Comparison of ENCODE assay signal across 8 cellular contexts in genomic region chr9:98074119-98074990, GRCh38. TPM values are rescaled to one million over a fixed set of nuclear protein-coding genes. Genes with fewer than 3 reads are reported as not detected.
DNase-seq lines count a peak whose midpoint lies in the region; TF ChIP-seq lines count a peak whose summit lies in the region.

No MANE protein-coding gene starts in this region.

- H3K27me3 Mint-ChIP-seq in nephron progenitor cell (ENCODE audit: low read depth, poor library complexity): no peaks in the 10 kb centered on the region

- H3K27ac ChIP-seq in OCI-LY7 (ENCODE audit: low read depth, low read length, poor library complexity, severe bottlenecking) (peak overlapping the region; percentile 14), fibroblast of lung (ENCODE audit: insufficient read depth, low read length) (peak overlapping the region; percentile 50), testis (no peak overlapping the region)

- H3K27ac Mint-ChIP-seq in nephron progenitor cell: no peak overlapping the region

- H3K4me3 ChIP-seq in OCI-LY7 (ENCODE audit: low read depth, low read length, poor library complexity, severe bottlenecking) (no peak overlapping the region), fibroblast of lung (replicated peaks in 1 of 4; ENCODE audit: control extremely low read depth in 1 of 4, insufficient read depth in 1 of 4, low read depth in 3 of 4, low read length in 4 of 4) (no peak overlapping the region), testis (no peak overlapping the region)

- H3K9me2 ChIP-seq in OCI-LY7 (ENCODE audit: insufficient read depth, low read length): no peaks in the 10 kb centered on the region

- no peaks in the 10 kb centered on the region for H4K20me1 ChIP-seq in OCI-LY7 (ENCODE audit: insufficient read depth, low read length)
- no peaks in the 10 kb centered on the region for H4K20me1 ChIP-seq in fibroblast of lung (ENCODE audit: control insufficient read depth, extremely low read depth, insufficient read depth, low read length)

- H3K9ac ChIP-seq in fibroblast of lung (ENCODE audit: insufficient read depth, low read length): no peak overlapping the region

- H3K36me3 ChIP-seq in OCI-LY7 (ENCODE audit: insufficient read depth, low read length) (peaks cover 19% of the 10 kb centered on the region), fibroblast of lung (ENCODE audit: control insufficient read depth, insufficient read depth, low read length) (no peaks in the 10 kb centered on the region), testis (ENCODE audit: low read depth, missing control alignments) (no peaks in the 10 kb centered on the region)

- CTCF ChIA-PET in OCI-LY7 (lab: Charles Lee; ENCODE audit: unreplicated experiment): interaction anchor here (0.7 kb wide), 1 partner anchor 16 kb away, joined by 4 read pairs; no protein-coding TSS in a partner anchor

- WGBS in testis, 2 donors: 23 to 25% methylated on average over 11 to 13 of the region's 13 CpGs

- H3K27me3 ChIP-seq in fibroblast of lung (ENCODE audit: control insufficient read depth, insufficient read depth, low read length) (no peaks in the 10 kb centered on the region), testis (no peaks in the 10 kb centered on the region)

- POLR2A ChIA-PET in OCI-LY7 (lab: Charles Lee): interaction anchor here (0.6 to 1.4 kb wide), 3 partner anchors 25 to 310 kb away, joined by 3 to 5 read pairs (median 4); no protein-coding TSS in a partner anchor

- DNase-seq in C1 segment of cervical spinal cord (lab: John Stamatoyannopoulos, UW): peak in 13 of 14 donors; percentile 4 to 67 (median 19)
- DNase-seq in HCEC 1CT: peak; percentile 54
- peak; percentile 63 for DNase-seq in OCI-LY7 (ENCODE audit: low spot score)
- DNase-seq in activated T-helper 1 cell treated with Interleukin-2 at 50 U/mL for 16 hours (ENCODE audit: low read depth): peak; percentile 45
- peak; percentile 21 to 60 for DNase-seq in fibroblast of lung (ENCODE audit: low read depth in 2 of 2)
- peak; percentile 83 for DNase-seq in nephron progenitor cell
- DNase-seq in testis: peak; percentile 72
- DNase-seq in KG1 (lab: John Stamatoyannopoulos, UW): no peak

- H3K9me3 ChIP-seq in OCI-LY7 (ENCODE audit: low read length): no peaks in the 10 kb centered on the region
- H3K9me3 ChIP-seq in fibroblast of lung (ENCODE audit: control insufficient read depth, insufficient read depth, low read depth, low read length): no peaks in the 10 kb centered on the region
- no peaks in the 10 kb centered on the region for H3K9me3 ChIP-seq in testis

- H3K4me1 ChIP-seq in OCI-LY7 (ENCODE audit: insufficient read depth, low read length, poor library complexity, severe bottlenecking): peaks cover 17% of the 10 kb centered on the region
- peaks cover 5% of the 10 kb centered on the region for H3K4me1 ChIP-seq in fibroblast of lung (ENCODE audit: control insufficient read depth, extremely low read depth, insufficient read depth, low read length)
- H3K4me1 ChIP-seq in testis: peaks cover 5% of the 10 kb centered on the region

- no peaks in the 10 kb centered on the region for H3K9me3 Mint-ChIP-seq in nephron progenitor cell

- H2AFZ ChIP-seq in OCI-LY7 (ENCODE audit: low read length) (peak overlapping the region; percentile 24; the same call in 1 of the 2 replicates), fibroblast of lung (ENCODE audit: low read length) (no peak overlapping the region)

- no peaks in the 10 kb centered on the region for H3K79me2 ChIP-seq in OCI-LY7 (ENCODE audit: insufficient read depth, low read depth, low read length)
- H3K79me2 ChIP-seq in fibroblast of lung (ENCODE audit: control insufficient read depth, insufficient read depth, low read length): peaks cover 2% of the 10 kb centered on the region

- no peak overlapping the region for H3K4me3 Mint-ChIP-seq in nephron progenitor cell

- peaks cover 12% of the 10 kb centered on the region for H3K36me3 Mint-ChIP-seq in nephron progenitor cell (ENCODE audit: low read depth)

- H3K4me1 Mint-ChIP-seq in nephron progenitor cell: peaks cover 14% of the 10 kb centered on the region

- H3K4me2 ChIP-seq in OCI-LY7 (ENCODE audit: low read length): peak overlapping the region; percentile 49
- no peak overlapping the region for H3K4me2 ChIP-seq in fibroblast of lung (ENCODE audit: extremely low read depth, insufficient read depth, low read length)

- no peak for TF ChIP-seq POLR2A in testis (IDR thresholded peaks at IDR 0.05)

- TF ChIP-seq CTCF in OCI-LY7 (conservative IDR thresholded peaks at IDR 0.05; ENCODE audit: low read length) (peak; percentile 99), fibroblast of lung (conservative IDR thresholded peaks at IDR 0.05 in 1 of 2, IDR thresholded peaks at IDR 0.05 in 1 of 2; ENCODE audit: low read depth in 1 of 2, low read length in 2 of 2) (peak; percentile 87 to 96), nephron progenitor cell (IDR thresholded peaks at IDR 0.05) (peak; percentile 99), testis (IDR thresholded peaks at IDR 0.05) (peak; percentile 51 to 97 (median 89))

- no TSS peak for BruUV-seq in OCI-LY7 (replicated peaks; lab: Mats Ljungman, UMichigan)

- intact Hi-C loops in OCI-LY7 (cut with micrococcal nuclease; ENCODE audit: unreplicated experiment) (loop anchor here (1.0 to 5.0 kb wide), 6 partner anchors 24 to 189 kb away; partner anchors contain the start of genes CORO2A and TBC1D2), testis (cut with DNase I; ENCODE audit: low total_unique reads) (loop anchor here (5.0 kb wide), 1 partner anchor 188 kb away; no protein-coding TSS in a partner anchor)

RNA-seq across cellular contexts. Expression of gene NANS, which starts 17.8 kb away (rescaled TPM):
- 63.7 and 70.6 TPM in 2 replicates for total RNA-seq in OCI-LY7 (2014; rRNA removed; shearing (Covaris generic))
- total RNA-seq in OCI-LY7 (2022): 50.4 and 56.9 TPM in 2 replicates
- 81.9 and 83.9 TPM in 2 replicates for total RNA-seq in fibroblast of lung
- polyA plus RNA-seq in fibroblast of lung: 90.7 and 105 TPM in 2 replicates
- 102 and 123 TPM in 2 replicates for polyA plus RNA-seq in fibroblast of lung (2012)
- polyA minus RNA-seq in fibroblast of lung (ENCODE audit: low replicate concordance): 40.6 and 46.6 TPM in 2 replicates
- 10 to 100 TPM; 66.5 to 82.5 TPM for total RNA-seq in testis
- polyA plus RNA-seq in testis (ENCODE audit: insufficient read depth, low read depth, low replicate concordance): 34.7 TPM

RNA-seq across cellular contexts. Expression of gene TRIM14, which starts 44.7 kb away (rescaled TPM):
- total RNA-seq in OCI-LY7 (2014; rRNA removed; shearing (Covaris generic)): 18.4 and 21.4 TPM in 2 replicates
- total RNA-seq in OCI-LY7 (2022) (26.0 and 31.2 TPM in 2 replicates), fibroblast of lung (4.4 and 8.6 TPM in 2 replicates), testis (10 to 100 TPM; 19.6 to 21.3 TPM)
- polyA plus RNA-seq in fibroblast of lung (7.8 and 16.3 TPM in 2 replicates), testis (ENCODE audit: insufficient read depth, low read depth, low replicate concordance) (17.3 TPM)
- 7.9 and 13.4 TPM in 2 replicates for polyA plus RNA-seq in fibroblast of lung (2012)
- 13.4 and 14.5 TPM in 2 replicates for polyA minus RNA-seq in fibroblast of lung (ENCODE audit: low replicate concordance)

Comparison
In these comparisons a context has a peak if more than half of its experiments do, and no peak if none do; other contexts are left out.
1. H3K27ac ChIP-seq: peak in OCI-LY7 (single experiment) and fibroblast of lung (single experiment); none in testis (0 of 2).
2. Peak in every context shown above with its lines, with median percentiles within 50 percentile points of each other: CTCF ChIP-seq.